ENCODE assay signal across 26 cellular contexts in the genomic region with DNA sequence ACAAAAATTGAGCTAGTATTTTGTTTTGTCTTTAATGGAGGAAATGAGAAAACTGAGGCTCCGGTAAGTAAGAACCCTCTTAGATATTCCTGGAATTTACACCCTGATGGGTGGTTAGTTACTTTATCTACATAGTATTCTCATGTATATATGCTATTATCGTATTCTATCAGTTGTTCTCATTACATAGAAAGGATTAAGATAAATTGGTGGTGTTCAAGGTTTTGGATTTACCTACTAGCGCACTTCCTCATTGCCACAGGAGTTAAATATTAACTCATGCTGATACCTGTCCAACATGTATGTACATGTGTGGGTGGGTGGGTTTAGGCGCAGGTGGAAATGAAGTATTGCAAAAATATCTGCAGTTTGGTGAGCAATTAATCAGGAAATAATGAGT.
DNase-seq lines count a peak whose midpoint lies in the region; ATAC-seq, FAIRE-seq and TF ChIP-seq lines count a peak whose summit lies in the region.
"Had no signal": no experiment of that assay in that cellular context is flagged by ENCODE, and none has a peak within 500 bp of the region (broad histone marks: within the 10 kb centered on the region; RNA-seq: fewer than 3 reads in every experiment).

No MANE protein-coding gene starts in this region.

- H3K9me3 Mint-ChIP-seq in MCF 10A (ENCODE audit: unreplicated experiment) = no peaks in the 10 kb centered on the region

- H3K4me2 ChIP-seq in mammary epithelial cell (ENCODE audit: insufficient read depth, low read depth, low read length) = peak overlapping the region; percentile 7

- FAIRE-seq in bronchial epithelial cell (lab: Jason Lieb, UNC) (no peak), HTR-8/SVneo (lab: Jason Lieb, UNC) (no peak)
- FAIRE-seq: frontal cortex, GM12891, GM19239, H54, kidney had no signal

- no peak overlapping the region for H3K4me3 Mint-ChIP-seq in MCF 10A (ENCODE audit: unreplicated experiment)
- H3K4me3 Mint-ChIP-seq: activated CD8-positive, alpha-beta T cell treated with anti-CD3 and anti-CD28 coated beads, Interleukin-2, amount 10 ng/mL, durations not matched to agents 7 days and 5 days; B cell; naive B cell had no signal

- H3K27me3 Mint-ChIP-seq in MCF 10A (ENCODE audit: insufficient read depth, unreplicated experiment) = no peaks in the 10 kb centered on the region
- H3K27me3 Mint-ChIP-seq: B cell had no signal

- H3K9ac ChIP-seq in mammary epithelial cell (ENCODE audit: insufficient read depth, low read length) = no peak overlapping the region

- H3K36me3 ChIP-seq in mammary epithelial cell (ENCODE audit: insufficient read depth, low read length) (peaks cover 26% of the 10 kb centered on the region), bronchial epithelial cell (ENCODE audit: control insufficient read depth, insufficient read depth, low read length) (peaks cover 4% of the 10 kb centered on the region)
- H3K36me3 ChIP-seq: stomach, tibial nerve had no signal

- POLR2A ChIA-PET in MCF 10A (lab: Yijun Ruan, JAX) = interaction anchor here (0.9 to 1.3 kb wide), 2 partner anchors 13 to 713 kb away, joined by 3 to 5 read pairs; no protein-coding TSS in a partner anchor

- peaks cover 29% of the 10 kb centered on the region for H4K20me1 ChIP-seq in mammary epithelial cell (ENCODE audit: insufficient read depth, low read length)

- peaks cover 71% of the 10 kb centered on the region for H3K79me2 ChIP-seq in mammary epithelial cell (ENCODE audit: insufficient read depth, low read length)

- H2AFZ ChIP-seq in mammary epithelial cell (ENCODE audit: low read depth, low read length) = no peak overlapping the region

- no peaks in the 10 kb centered on the region for H3K36me3 Mint-ChIP-seq in MCF 10A (ENCODE audit: insufficient read depth, unreplicated experiment)
- H3K36me3 Mint-ChIP-seq: naive B cell had no signal

- no peaks in the 10 kb centered on the region for H3K9me3 ChIP-seq in mammary epithelial cell (replicated peaks; ENCODE audit: insufficient read depth, low read length)
- H3K9me3 ChIP-seq: stomach, tibial nerve had no signal

- 72% methylated on average over 4 of the region's 4 CpGs for whole genome bisulfite sequencing in mammary epithelial cell (ENCODE audit: low coverage, missing lambda C conversion rate)

- H3K27ac ChIP-seq in mammary epithelial cell (ENCODE audit: insufficient read depth, low read depth, low read length) = peak overlapping the region; percentile 8
- H3K27ac ChIP-seq: tibial nerve had no signal

- intact Hi-C loops in mammary epithelial cell (cut with micrococcal nuclease) (loop anchor here (10.0 kb wide), 1 partner anchor 218 kb away; no protein-coding TSS in a partner anchor), MCF 10A (cut with micrococcal nuclease) (no loop called here), posterior cingulate gyrus (cut with DNase I) (no loop called here)

- no peak for ATAC-seq in HG03108 (IDR thresholded peaks at IDR 0.05; ENCODE audit: unreplicated experiment)
- ATAC-seq in HG02970 (IDR thresholded peaks at IDR 0.05; ENCODE audit: low FRiP score, unreplicated experiment) = no peak
- ATAC-seq: activated CD4-positive, CD25-positive, alpha-beta regulatory T cell treated with anti-CD3 and anti-CD28 coated beads, Interleukin-2, amount 50 U/mL, for 24 hours; activated CD8-positive, alpha-beta T cell treated with anti-CD3 and anti-CD28 coated beads, Interleukin-2, amount 10 ng/mL, durations not matched to agents 7 days and 5 days had no signal

- no peak overlapping the region for H3K4me3 ChIP-seq in mammary epithelial cell (replicated peaks in 1 of 3; ENCODE audit: insufficient read depth in 1 of 3, low read depth in 2 of 3, low read length in 3 of 3)
- no peak overlapping the region for H3K4me3 ChIP-seq in bronchial epithelial cell (ENCODE audit: low read depth, low read length)
- H3K4me3 ChIP-seq: lung, stomach, tibial nerve had no signal

- dilution Hi-C loops in mammary epithelial cell (cut with HindIII; ENCODE audit: low sequenced_read_pairs) = no loop called here

- peaks cover 12% of the 10 kb centered on the region for H3K4me1 Mint-ChIP-seq in MCF 10A (ENCODE audit: insufficient read depth, unreplicated experiment)
- H3K4me1 Mint-ChIP-seq: B cell, naive B cell had no signal

- in situ Hi-C loops in mammary epithelial cell (cut with MboI; ENCODE audit: low sequenced_read_pairs in 2 of 2) = no loop called here

- CTCF ChIA-PET in mammary epithelial cell (lab: Charles Lee; ENCODE audit: low non-redundant PET) = interaction anchor here (0.7 kb wide), 1 partner anchor 246 kb away, joined by 3 read pairs; no protein-coding TSS in a partner anchor
- CTCF ChIA-PET in MCF 10A (lab: Yijun Ruan, JAX) = no interaction called here

- no peak overlapping the region for H3K27ac Mint-ChIP-seq in MCF 10A (ENCODE audit: low read depth, unreplicated experiment)
- H3K27ac Mint-ChIP-seq: activated CD8-positive, alpha-beta T cell treated with anti-CD3 and anti-CD28 coated beads, Interleukin-2, amount 10 ng/mL, durations not matched to agents 7 days and 5 days; B cell; naive B cell had no signal

- H3K27me3 ChIP-seq in mammary epithelial cell (ENCODE audit: insufficient read depth, low read length) (no peaks in the 10 kb centered on the region), bronchial epithelial cell (ENCODE audit: control insufficient read depth, insufficient read depth, low read length) (no peaks in the 10 kb centered on the region)
- H3K27me3 ChIP-seq: stomach, tibial nerve had no signal

- no peak for DNase-seq in mammary epithelial cell
- DNase-seq in MCF 10A (ENCODE audit: unreplicated experiment) = no peak
- DNase-seq in bronchial epithelial cell (ENCODE audit: low read depth) = peak; percentile 93
- DNase-seq in kidney tubule cell (ENCODE audit: low spot score) = peak; percentile 27
- no peak for DNase-seq in posterior cingulate gyrus
- DNase-seq in HTR-8/SVneo (ENCODE audit: insufficient read length, low spot score) = no peak
- DNase-seq: 8988T; activated CD8-positive, alpha-beta T cell treated with anti-CD3 and anti-CD28 coated beads, Interleukin-2, amount 10 ng/mL, durations not matched to agents 7 days and 5 days; amygdala; Kasumi-1; kidney; naive B cell; NCI-H187 treated with DMSO at 0.1 percent for 48 hours; NCI-H2227 treated with DMSO at 0.1 percent for 48 hours; SHP77; stomach had no signal

- no peak for TF ChIP-seq CTCF in mammary epithelial cell (conservative IDR thresholded peaks at IDR 0.05 in 1 of 2, IDR thresholded peaks at IDR 0.05 in 1 of 2; ENCODE audit: extremely low read depth in 1 of 2, insufficient read depth in 1 of 2, low read depth in 1 of 2, low read length in 2 of 2)
- no peak for TF ChIP-seq CTCF in MCF 10A (IDR thresholded peaks at IDR 0.05; ENCODE audit: unreplicated experiment)
- no peak for TF ChIP-seq CTCF in bronchial epithelial cell (IDR thresholded peaks at IDR 0.05; ENCODE audit: insufficient read depth, low read length, severe bottlenecking)

- peaks cover 38% of the 10 kb centered on the region for H3K4me1 ChIP-seq in mammary epithelial cell (ENCODE audit: insufficient read depth, low read length)
- H3K4me1 ChIP-seq: tibial nerve had no signal

- BruUV-seq in mammary epithelial cell (replicated peaks; lab: Mats Ljungman, UMichigan) (no TSS peak), MCF 10A (replicated peaks; lab: Mats Ljungman, UMichigan) (no TSS peak)

Comparison
In these comparisons a context has a peak if more than half of its experiments do, and no peak if none do; other contexts are left out.
1. DNase-seq: peak in bronchial epithelial cell (single experiment) and kidney tubule cell (single experiment); none in mammary epithelial cell (single experiment), MCF 10A (single experiment), posterior cingulate gyrus (0 of 10) and HTR-8/SVneo (single experiment).